In the genomic region with DNA sequence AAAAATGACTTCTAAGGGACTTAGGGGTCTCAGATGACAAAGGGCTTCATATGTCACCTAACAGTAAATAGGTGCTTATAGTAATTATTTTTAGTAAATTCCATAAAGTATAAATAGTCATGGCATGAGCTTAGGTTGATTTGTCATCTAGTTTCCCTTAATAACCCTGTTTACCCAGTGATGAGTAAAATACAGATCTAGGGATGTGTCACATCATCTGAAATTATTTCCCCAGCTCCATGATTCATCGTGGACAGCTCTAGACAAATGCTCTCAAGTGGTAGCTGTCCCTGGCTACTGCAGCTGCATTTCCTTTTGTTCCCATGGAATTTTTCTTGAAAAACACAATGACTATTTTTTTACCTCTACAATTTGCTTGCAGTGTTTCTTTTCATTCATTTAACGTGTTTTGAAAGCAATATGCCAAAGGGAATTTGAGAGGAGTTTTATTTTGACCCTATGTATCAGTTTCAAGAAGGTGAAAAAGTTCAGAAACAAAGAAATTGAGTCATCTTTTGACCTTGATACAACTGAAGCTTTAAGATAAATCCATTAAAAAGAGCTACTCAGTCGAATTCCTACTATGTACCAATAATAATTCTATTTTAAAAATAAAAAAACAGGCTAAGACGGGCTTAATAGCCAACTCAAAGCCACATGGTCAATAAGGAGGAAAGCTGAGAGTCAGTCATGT, we compare ENCODE assay signal across 10 cellular contexts.
DNase-seq lines count a peak whose midpoint lies in the region; ATAC-seq and TF ChIP-seq lines count a peak whose summit lies in the region.
"Had no signal": no experiment of that assay in that cellular context is flagged by ENCODE, and none has a peak within 500 bp of the region (broad histone marks: within the 10 kb centered on the region; RNA-seq: fewer than 3 reads in every experiment).

No MANE protein-coding gene starts in this region.

- no peaks in the 10 kb centered on the region for H3K4me1 ChIP-seq in CD8-positive, alpha-beta T cell (ENCODE audit: insufficient read depth, low read length)

- H3K4me3 Mint-ChIP-seq in CD8-positive, alpha-beta T cell, result no peak overlapping the region

- H3K27me3 ChIP-seq in CD8-positive, alpha-beta T cell (ENCODE audit: insufficient read depth, low read length), result no peaks in the 10 kb centered on the region
- no peaks in the 10 kb centered on the region for H3K27me3 ChIP-seq in WERI-Rb-1 (ENCODE audit: insufficient read depth, low read depth, severe bottlenecking)

- no peak for TF ChIP-seq CTCF in fibroblast of pulmonary artery (IDR thresholded peaks at IDR 0.05; ENCODE audit: low read length, missing control alignments)
- no peak for TF ChIP-seq CTCF in CD8-positive, alpha-beta T cell (IDR thresholded peaks at IDR 0.05)
- TF ChIP-seq CTCF in WERI-Rb-1 (IDR thresholded peaks at IDR 0.05; ENCODE audit: low read depth, low read length), result no peak

- no peaks in the 10 kb centered on the region for H3K9me3 ChIP-seq in CD8-positive, alpha-beta T cell (ENCODE audit: low read length)
- no peaks in the 10 kb centered on the region for H3K9me3 ChIP-seq in WERI-Rb-1 (ENCODE audit: severe bottlenecking)

- POLR2A ChIA-PET in CD8-positive, alpha-beta T cell (lab: Charles Lee), result no interaction called here

- H3K36me3 ChIP-seq in CD8-positive, alpha-beta T cell (ENCODE audit: insufficient read depth, low read length), result no peaks in the 10 kb centered on the region
- H3K36me3 ChIP-seq in WERI-Rb-1, result no peaks in the 10 kb centered on the region

- peaks cover 4% of the 10 kb centered on the region for H3K4me1 Mint-ChIP-seq in CD8-positive, alpha-beta T cell (ENCODE audit: low read depth)

- ATAC-seq in GM21529 (IDR thresholded peaks at IDR 0.05; ENCODE audit: unreplicated experiment), result peak; percentile 80
- no peak for ATAC-seq in CD8-positive, alpha-beta T cell
- ATAC-seq in HG03025 (IDR thresholded peaks at IDR 0.05; ENCODE audit: low FRiP score, unreplicated experiment), result no peak

- H3K36me3 Mint-ChIP-seq in CD8-positive, alpha-beta T cell, result no peaks in the 10 kb centered on the region

- CTCF ChIA-PET in CD8-positive, alpha-beta T cell (lab: Charles Lee), result no interaction called here

- H3K4me3 ChIP-seq in fibroblast of pulmonary artery (replicated peaks; ENCODE audit: low read depth, low read length) (no peak overlapping the region), WERI-Rb-1 (ENCODE audit: low read depth, low read length) (no peak overlapping the region)
- no peak overlapping the region for H3K4me3 ChIP-seq in CD8-positive, alpha-beta T cell (ENCODE audit: low read depth, low read length)

- H3K27ac ChIP-seq in CD8-positive, alpha-beta T cell (ENCODE audit: low read depth, low read length), result no peak overlapping the region
- no peak overlapping the region for H3K27ac ChIP-seq in WERI-Rb-1

- DNase-seq in GM04504 (ENCODE audit: low read depth), result peak; percentile 22
- DNase-seq in HT1080 (ENCODE audit: low read depth), result peak; percentile 95
- peak; percentile 1 for DNase-seq in fibroblast of pulmonary artery (ENCODE audit: low read depth)
- no peak for DNase-seq in CD8-positive, alpha-beta T cell
- DNase-seq in GM19240 (ENCODE audit: insufficient read length, low spot score), result no peak
- no peak for DNase-seq in WERI-Rb-1
- DNase-seq: activated CD4-positive, CD25-positive, alpha-beta regulatory T cell treated with anti-CD3 and anti-CD28 coated beads, Interleukin-2, amount 50 U/mL, for 72 hours; MM.1S had no signal

- peaks cover 2% of the 10 kb centered on the region for H3K9me3 Mint-ChIP-seq in CD8-positive, alpha-beta T cell

- intact Hi-C loops in CD8-positive, alpha-beta T cell (cut with DNase I, micrococcal nuclease), result no loop called here

- no peak overlapping the region for H3K27ac Mint-ChIP-seq in CD8-positive, alpha-beta T cell

- H3K27me3 Mint-ChIP-seq in CD8-positive, alpha-beta T cell (ENCODE audit: low read depth), result no peaks in the 10 kb centered on the region

Comparison
In these comparisons a context has a peak if more than half of its experiments do, and no peak if none do; other contexts are left out.
1. DNase-seq: peak in GM04504 (single experiment), HT1080 (single experiment) and fibroblast of pulmonary artery (single experiment); none in CD8-positive, alpha-beta T cell (0 of 7), GM19240 (single experiment) and WERI-Rb-1 (single experiment).